Comparison of ENCODE assay signal across 1 cellular context in the genomic region with DNA sequence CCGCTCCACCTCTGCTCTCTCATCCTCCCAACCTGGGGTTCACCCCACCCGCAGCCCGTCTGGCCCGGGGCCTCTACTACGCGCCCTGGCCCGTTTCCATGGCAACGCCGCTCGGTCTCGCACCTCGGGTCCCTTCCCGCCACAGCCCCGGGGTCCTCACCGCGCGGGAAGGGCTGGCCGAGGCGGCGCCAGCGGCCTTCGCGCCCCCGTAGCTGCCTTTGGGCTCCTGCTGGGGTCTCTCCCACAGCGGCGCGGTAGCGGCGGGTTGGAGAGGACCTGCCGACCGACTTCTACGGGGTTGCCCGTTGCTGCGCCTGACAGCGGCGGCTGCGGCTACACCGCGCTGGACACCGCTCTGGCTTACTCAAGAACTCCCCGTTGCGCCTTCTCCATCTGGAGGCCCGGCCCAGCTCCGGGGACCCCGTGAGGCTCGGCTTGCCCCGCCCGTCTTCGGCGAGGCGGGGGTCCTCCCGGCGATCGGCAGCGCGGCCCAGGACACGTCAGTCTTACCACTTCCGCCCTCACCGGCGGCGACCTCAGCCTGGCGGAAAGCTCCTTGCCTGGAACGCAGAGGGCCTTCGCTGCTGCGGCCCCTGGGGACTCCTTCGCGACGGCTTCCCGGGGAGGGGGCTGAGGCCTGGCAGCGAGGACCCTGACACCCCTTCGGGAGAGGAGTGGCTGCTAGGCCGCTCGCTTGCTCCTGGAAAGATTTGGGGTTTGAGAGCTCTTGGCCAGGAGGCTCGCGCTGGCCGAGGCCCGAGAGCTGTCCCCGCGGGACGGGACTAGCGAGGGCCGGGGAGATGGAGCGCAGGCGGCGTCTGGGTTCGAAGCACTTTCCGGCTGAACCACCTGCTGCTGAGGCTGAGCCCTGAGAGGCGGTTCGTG.
TF ChIP-seq lines count a peak whose summit lies in the region.

A gene with protein sequence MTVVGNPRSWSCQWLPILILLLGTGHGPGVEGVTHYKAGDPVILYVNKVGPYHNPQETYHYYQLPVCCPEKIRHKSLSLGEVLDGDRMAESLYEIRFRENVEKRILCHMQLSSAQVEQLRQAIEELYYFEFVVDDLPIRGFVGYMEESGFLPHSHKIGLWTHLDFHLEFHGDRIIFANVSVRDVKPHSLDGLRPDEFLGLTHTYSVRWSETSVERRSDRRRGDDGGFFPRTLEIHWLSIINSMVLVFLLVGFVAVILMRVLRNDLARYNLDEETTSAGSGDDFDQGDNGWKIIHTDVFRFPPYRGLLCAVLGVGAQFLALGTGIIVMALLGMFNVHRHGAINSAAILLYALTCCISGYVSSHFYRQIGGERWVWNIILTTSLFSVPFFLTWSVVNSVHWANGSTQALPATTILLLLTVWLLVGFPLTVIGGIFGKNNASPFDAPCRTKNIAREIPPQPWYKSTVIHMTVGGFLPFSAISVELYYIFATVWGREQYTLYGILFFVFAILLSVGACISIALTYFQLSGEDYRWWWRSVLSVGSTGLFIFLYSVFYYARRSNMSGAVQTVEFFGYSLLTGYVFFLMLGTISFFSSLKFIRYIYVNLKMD (minus strand): TSS at position 256 of the 885 bp plus-strand sequence. CDS start 422 bp downstream, outside the sequence.

TF ChIP-seq in GM23338, 12 proteins besides CTCF, POLR2A, EP300 and RAD21 (continued from another document):
- TF ChIP-seq EZH2 (IDR thresholded peaks at IDR 0.05; ENCODE audit: low read depth, unreplicated experiment): no peak
- TF ChIP-seq, protein P1, sequence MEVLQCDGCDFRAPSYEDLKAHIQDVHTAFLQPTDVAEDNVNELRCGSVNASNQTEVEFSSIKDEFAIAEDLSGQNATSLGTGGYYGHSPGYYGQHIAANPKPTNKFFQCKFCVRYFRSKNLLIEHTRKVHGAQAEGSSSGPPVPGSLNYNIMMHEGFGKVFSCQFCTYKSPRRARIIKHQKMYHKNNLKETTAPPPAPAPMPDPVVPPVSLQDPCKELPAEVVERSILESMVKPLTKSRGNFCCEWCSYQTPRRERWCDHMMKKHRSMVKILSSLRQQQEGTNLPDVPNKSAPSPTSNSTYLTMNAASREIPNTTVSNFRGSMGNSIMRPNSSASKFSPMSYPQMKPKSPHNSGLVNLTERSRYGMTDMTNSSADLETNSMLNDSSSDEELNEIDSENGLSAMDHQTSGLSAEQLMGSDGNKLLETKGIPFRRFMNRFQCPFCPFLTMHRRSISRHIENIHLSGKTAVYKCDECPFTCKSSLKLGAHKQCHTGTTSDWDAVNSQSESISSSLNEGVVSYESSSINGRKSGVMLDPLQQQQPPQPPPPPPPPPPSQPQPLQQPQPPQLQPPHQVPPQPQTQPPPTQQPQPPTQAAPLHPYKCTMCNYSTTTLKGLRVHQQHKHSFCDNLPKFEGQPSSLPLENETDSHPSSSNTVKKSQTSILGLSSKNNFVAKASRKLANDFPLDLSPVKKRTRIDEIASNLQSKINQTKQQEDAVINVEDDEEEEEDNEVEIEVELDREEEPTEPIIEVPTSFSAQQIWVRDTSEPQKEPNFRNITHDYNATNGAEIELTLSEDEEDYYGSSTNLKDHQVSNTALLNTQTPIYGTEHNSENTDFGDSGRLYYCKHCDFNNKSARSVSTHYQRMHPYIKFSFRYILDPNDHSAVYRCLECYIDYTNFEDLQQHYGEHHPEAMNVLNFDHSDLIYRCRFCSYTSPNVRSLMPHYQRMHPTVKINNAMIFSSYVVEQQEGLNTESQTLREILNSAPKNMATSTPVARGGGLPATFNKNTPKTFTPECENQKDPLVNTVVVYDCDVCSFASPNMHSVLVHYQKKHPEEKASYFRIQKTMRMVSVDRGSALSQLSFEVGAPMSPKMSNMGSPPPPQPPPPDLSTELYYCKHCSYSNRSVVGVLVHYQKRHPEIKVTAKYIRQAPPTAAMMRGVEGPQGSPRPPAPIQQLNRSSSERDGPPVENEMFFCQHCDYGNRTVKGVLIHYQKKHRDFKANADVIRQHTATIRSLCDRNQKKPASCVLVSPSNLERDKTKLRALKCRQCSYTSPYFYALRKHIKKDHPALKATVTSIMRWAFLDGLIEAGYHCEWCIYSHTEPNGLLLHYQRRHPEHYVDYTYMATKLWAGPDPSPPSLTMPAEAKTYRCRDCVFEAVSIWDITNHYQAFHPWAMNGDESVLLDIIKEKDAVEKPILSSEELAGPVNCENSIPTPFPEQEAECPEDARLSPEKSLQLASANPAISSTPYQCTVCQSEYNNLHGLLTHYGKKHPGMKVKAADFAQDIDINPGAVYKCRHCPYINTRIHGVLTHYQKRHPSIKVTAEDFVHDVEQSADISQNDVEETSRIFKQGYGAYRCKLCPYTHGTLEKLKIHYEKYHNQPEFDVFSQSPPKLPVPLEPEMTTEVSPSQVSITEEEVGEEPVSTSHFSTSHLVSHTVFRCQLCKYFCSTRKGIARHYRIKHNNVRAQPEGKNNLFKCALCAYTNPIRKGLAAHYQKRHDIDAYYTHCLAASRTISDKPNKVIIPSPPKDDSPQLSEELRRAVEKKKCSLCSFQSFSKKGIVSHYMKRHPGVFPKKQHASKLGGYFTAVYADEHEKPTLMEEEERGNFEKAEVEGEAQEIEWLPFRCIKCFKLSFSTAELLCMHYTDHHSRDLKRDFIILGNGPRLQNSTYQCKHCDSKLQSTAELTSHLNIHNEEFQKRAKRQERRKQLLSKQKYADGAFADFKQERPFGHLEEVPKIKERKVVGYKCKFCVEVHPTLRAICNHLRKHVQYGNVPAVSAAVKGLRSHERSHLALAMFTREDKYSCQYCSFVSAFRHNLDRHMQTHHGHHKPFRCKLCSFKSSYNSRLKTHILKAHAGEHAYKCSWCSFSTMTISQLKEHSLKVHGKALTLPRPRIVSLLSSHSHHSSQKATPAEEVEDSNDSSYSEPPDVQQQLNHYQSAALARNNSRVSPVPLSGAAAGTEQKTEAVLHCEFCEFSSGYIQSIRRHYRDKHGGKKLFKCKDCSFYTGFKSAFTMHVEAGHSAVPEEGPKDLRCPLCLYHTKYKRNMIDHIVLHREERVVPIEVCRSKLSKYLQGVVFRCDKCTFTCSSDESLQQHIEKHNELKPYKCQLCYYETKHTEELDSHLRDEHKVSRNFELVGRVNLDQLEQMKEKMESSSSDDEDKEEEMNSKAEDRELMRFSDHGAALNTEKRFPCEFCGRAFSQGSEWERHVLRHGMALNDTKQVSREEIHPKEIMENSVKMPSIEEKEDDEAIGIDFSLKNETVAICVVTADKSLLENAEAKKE (CRISPR knock-in tag; IDR thresholded peaks at IDR 0.05): no peak
- no peak for TF ChIP-seq EZH2phosphoT487 (IDR thresholded peaks at IDR 0.05; ENCODE audit: unreplicated experiment)
- no peak for TF ChIP-seq NANOG (IDR thresholded peaks at IDR 0.05; ENCODE audit: borderline replicate concordance)
TF ChIP-seq in GM23338: peak in this region for 3.
